Comparison of ENCODE assay signal across 9 cellular contexts in the genomic region with DNA sequence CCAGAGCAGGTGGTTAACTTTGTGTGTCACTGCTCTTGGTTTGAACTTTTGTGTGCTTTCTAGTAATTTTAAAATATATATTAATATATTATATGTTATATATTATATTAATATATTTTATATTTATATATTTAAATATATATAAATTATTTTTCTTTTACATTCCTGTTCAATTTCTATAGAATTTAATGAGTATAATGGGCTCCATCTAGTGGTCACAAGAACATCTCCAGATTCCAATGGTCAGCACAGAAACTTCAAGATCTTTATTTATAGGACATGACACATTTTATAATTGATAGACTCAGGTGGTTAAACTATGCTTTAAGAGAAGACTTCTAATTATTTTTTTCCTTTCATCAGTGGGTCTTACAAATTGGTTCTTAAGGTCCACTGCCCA. TPM values are rescaled to one million over a fixed set of nuclear protein-coding genes. Genes with fewer than 3 reads are reported as not detected.
DNase-seq lines count a peak whose midpoint lies in the region; FAIRE-seq and TF ChIP-seq lines count a peak whose summit lies in the region.
"Had no signal": no experiment of that assay in that cellular context is flagged by ENCODE, and none has a peak within 500 bp of the region (broad histone marks: within the 10 kb centered on the region; RNA-seq: fewer than 3 reads in every experiment).

No MANE protein-coding gene starts in this region.

- H3K4me3 ChIP-seq in choroid plexus epithelial cell (ENCODE audit: low read depth, low read length) (no peak overlapping the region), osteoblast (ENCODE audit: insufficient read depth, low read length) (no peak overlapping the region)

- no peaks in the 10 kb centered on the region for H3K27me3 ChIP-seq in osteoblast (ENCODE audit: insufficient read depth, low read length)

- no peaks in the 10 kb centered on the region for H3K79me2 ChIP-seq in osteoblast (ENCODE audit: insufficient read depth, low read length)

- no peaks in the 10 kb centered on the region for H3K4me1 ChIP-seq in osteoblast (ENCODE audit: insufficient read depth, low read length)

- H3K4me2 ChIP-seq in osteoblast (ENCODE audit: insufficient read depth, low read length): no peak overlapping the region

- H4K20me1 ChIP-seq in osteoblast (ENCODE audit: insufficient read depth, low read length): no peaks in the 10 kb centered on the region

- peak; percentile 50 for TF ChIP-seq CTCF in choroid plexus epithelial cell (conservative IDR thresholded peaks at IDR 0.05; ENCODE audit: low read depth, low read length)
- peak; percentile 39 for TF ChIP-seq CTCF in osteoblast (IDR thresholded peaks at IDR 0.05; ENCODE audit: extremely low read depth, low read depth, low read length)

- DNase-seq in NCI-H2227 (lab: John Stamatoyannopoulos, UW; ENCODE audit: unreplicated experiment): peak; percentile 3
- peak; percentile 62 for DNase-seq in choroid plexus epithelial cell (ENCODE audit: low read depth)
- no peak for DNase-seq in osteoblast (ENCODE audit: insufficient read length, low spot score, missing footprints)
- DNase-seq in NCI-H187 (lab: John Stamatoyannopoulos, UW): no peak
- DNase-seq in stimulated activated CD4-positive, alpha-beta T cell treated with anti-CD3 and anti-CD28 coated beads, Interleukin-4, amount 100 ng/mL, for 1 hour: no peak
- DNase-seq in effector CD8-positive, alpha-beta T cell (lab: John Stamatoyannopoulos, UW): no peak
- DNase-seq in mesenteric fat pad (ENCODE audit: low spot score): no peak
- DNase-seq: effector memory CD8-positive, alpha-beta T cell had no signal

- no peaks in the 10 kb centered on the region for H3K9me3 ChIP-seq in osteoblast (ENCODE audit: low read depth, low read length)

- no peak overlapping the region for H2AFZ ChIP-seq in osteoblast (ENCODE audit: low read length)

- no peak overlapping the region for H3K27ac ChIP-seq in osteoblast (ENCODE audit: low read depth, low read length)

- no peaks in the 10 kb centered on the region for H3K36me3 ChIP-seq in osteoblast (ENCODE audit: insufficient read depth, low read length)

- FAIRE-seq in G401.6 (lab: Jason Lieb, UNC): peak; percentile 96

RNA-seq across cellular contexts. Expression of gene COL23A1, which starts 39.1 kb away (rescaled TPM):
- total RNA-seq in osteoblast: under 0.01 TPM in 1 of 2 replicates, not detected in the other
- total RNA-seq in mesenteric fat pad: 0.55 TPM

Comparison
In these comparisons a context has a peak if more than half of its experiments do, and no peak if none do; other contexts are left out.
1. DNase-seq: peak in NCI-H2227 (single experiment) and choroid plexus epithelial cell (single experiment); none in osteoblast (single experiment), NCI-H187 (0 of 2), stimulated activated CD4-positive, alpha-beta T cell treated with anti-CD3 and anti-CD28 coated beads, Interleukin-4, amount 100 ng/mL, for 1 hour (single experiment), effector CD8-positive, alpha-beta T cell (single experiment) and mesenteric fat pad (single experiment).